ENCODE assay signal across 34 cellular contexts in the genomic region with DNA sequence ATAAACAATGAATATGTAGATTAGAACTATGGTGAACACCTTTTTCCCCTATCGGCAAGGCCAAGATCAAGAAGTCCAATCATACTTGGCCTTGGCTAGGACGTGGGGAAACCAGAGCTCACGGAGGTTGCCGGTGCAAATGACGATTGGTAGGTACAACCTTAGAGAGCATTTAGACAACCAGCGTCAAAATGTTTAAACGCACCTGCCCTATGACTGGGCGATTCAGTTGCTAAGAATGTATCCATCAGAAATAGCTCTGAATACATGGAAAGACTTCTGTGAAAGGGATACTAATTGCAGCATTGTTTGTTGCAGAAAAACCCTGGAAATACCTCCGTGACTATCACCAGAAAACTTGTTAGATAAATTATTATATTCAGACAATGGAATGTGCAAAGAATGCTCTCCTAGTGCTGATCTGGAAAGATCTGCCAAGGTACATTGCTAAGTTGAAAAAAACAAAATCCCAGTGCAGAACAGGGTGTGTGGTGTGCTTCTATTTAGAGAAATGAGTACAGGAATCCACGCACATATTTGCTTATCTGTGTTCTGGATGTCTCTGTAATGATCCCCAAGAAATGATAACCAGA. TPM values are rescaled to one million over a fixed set of nuclear protein-coding genes. Genes with fewer than 3 reads are reported as not detected.
DNase-seq lines count a peak whose midpoint lies in the region; ATAC-seq, FAIRE-seq and TF ChIP-seq lines count a peak whose summit lies in the region.
"Had no signal": no experiment of that assay in that cellular context is flagged by ENCODE, and none has a peak within 500 bp of the region (broad histone marks: within the 10 kb centered on the region; RNA-seq: fewer than 3 reads in every experiment).

No MANE protein-coding gene starts in this region.

- no peak for TF ChIP-seq POLR2A in HepG2 (IDR thresholded peaks at IDR 0.05; ENCODE audit: insufficient read depth in 1 of 2, low read depth in 2 of 2, low read length in 2 of 2)
- TF ChIP-seq POLR2A in right lobe of liver (IDR thresholded peaks at IDR 0.05), result no peak

- 34% methylated on average over 10 of the region's 10 CpGs for WGBS in HepG2 (ENCODE audit: low lambda C conversion rate)
- WGBS in right lobe of liver (ENCODE audit: insufficient coverage, low coverage, low lambda C conversion rate, missing lambda C conversion rate), result 72% methylated on average over 10 of the region's 10 CpGs
- WGBS in psoas muscle, 3 donors, result 50 to 53% (median 50%) methylated on average over 10 of the region's 10 CpGs

- ATAC-seq in HepG2 (no peak), right lobe of liver (no peak), psoas muscle (peak; percentile 7 to 40 (median 22))
- ATAC-seq: GM12878; GM23338; naive thymus-derived CD4-positive, alpha-beta T cell; T-cell had no signal

- no peak for FAIRE-seq in HepG2 (lab: Jason Lieb, UNC)
- FAIRE-seq: endometrium, GM12878 had no signal

- peaks cover 76% of the 10 kb centered on the region for H3K4me1 ChIP-seq in HepG2 (ENCODE audit: insufficient read depth, low read length)
- peaks cover 0 to 24% (median 11%) of the 10 kb centered on the region in 4 donors for H3K4me1 ChIP-seq in right lobe of liver
- peaks cover 19% of the 10 kb centered on the region for H3K4me1 ChIP-seq in psoas muscle
- H3K4me1 ChIP-seq: SJCRH30 had no signal

- no peak for TF ChIP-seq RAD21 in HepG2 (CRISPR knock-in tag; IDR thresholded peaks at IDR 0.05)

- H3K27me3 ChIP-seq in HepG2 (ENCODE audit: control insufficient read depth in 1 of 2, insufficient read depth in 2 of 2, low read length in 2 of 2), result no peaks in the 10 kb centered on the region
- no peaks in the 10 kb centered on the region for H3K27me3 ChIP-seq in right lobe of liver
- no peaks in the 10 kb centered on the region for H3K27me3 ChIP-seq in psoas muscle (ENCODE audit: insufficient read depth in 3 of 3, low read length in 2 of 3)
- H3K27me3 ChIP-seq: BLaER1, MG63, sigmoid colon, stomach, upper lobe of left lung had no signal

- POLR2A ChIA-PET in HepG2 (lab: Yijun Ruan, JAX), result interaction anchor here (1.2 to 9.0 kb wide), 4 partner anchors 64 to 290 kb away, joined by 3 to 98 read pairs (median 4); a partner anchor contains a TSS

- no peak for TF ChIP-seq CTCF in HepG2 (CRISPR knock-in tag; IDR thresholded peaks at IDR 0.05)
- no peak for TF ChIP-seq CTCF in right lobe of liver (IDR thresholded peaks at IDR 0.05)
- no peak for TF ChIP-seq CTCF in fibroblast of villous mesenchyme (IDR thresholded peaks at IDR 0.05; ENCODE audit: insufficient read depth, low read depth, low read length)
- TF ChIP-seq CTCF in psoas muscle (IDR thresholded peaks at IDR 0.05), result no peak

- no peak overlapping the region for H3K9ac ChIP-seq in HepG2 (ENCODE audit: insufficient read depth, low read depth, low read length)
- H3K9ac ChIP-seq: BLaER1 had no signal

- H3K9me3 ChIP-seq in HepG2 (ENCODE audit: low read length), result no peaks in the 10 kb centered on the region
- no peaks in the 10 kb centered on the region for H3K9me3 ChIP-seq in right lobe of liver
- no peaks in the 10 kb centered on the region for H3K9me3 ChIP-seq in psoas muscle
- H3K9me3 ChIP-seq: BLaER1, MG63, sigmoid colon, SJCRH30, stomach, upper lobe of left lung had no signal

- in situ Hi-C loops in HepG2 (cut with HindIII; ENCODE audit: extremely low pct_ligation_motif_present, low pct_unique_long_range_greater_than_20kb), result loop anchor here (5.0 kb wide), 3 partner anchors 60 to 275 kb away; no protein-coding TSS in a partner anchor

- no peaks in the 10 kb centered on the region for H4K20me1 ChIP-seq in HepG2 (ENCODE audit: insufficient read depth, low read length)
- H4K20me1 ChIP-seq: BLaER1 had no signal

- DNase-seq in HepG2 (ENCODE audit: low spot score) (no peak), right lobe of liver (no peak), fibroblast of villous mesenchyme (ENCODE audit: low read depth) (peak; percentile 45), psoas muscle (no peak), NCI-H1092 (lab: John Stamatoyannopoulos, UW) (no peak), DMS153 (lab: John Stamatoyannopoulos, UW) (no peak), amygdala (lab: John Stamatoyannopoulos, UW) (no peak), NCI-H510A (lab: John Stamatoyannopoulos, UW) (no peak)
- DNase-seq: ACHN; activated CD4-positive, alpha-beta memory T cell treated with anti-CD3 and anti-CD28 coated beads, Interleukin-2, amount 10 ng/mL, durations not matched to agents 7 days and 5 days; activated CD4-positive, CD25-positive, alpha-beta regulatory T cell; activated gamma-delta T cell treated with Interleukin-2 at 50 U/mL for 16 hours; amniotic stem cell; caudate nucleus; COR-L47; dermis blood vessel endothelial cell; DND-41; head of caudate nucleus; HFFc6; MG63; naive thymus-derived CD4-positive, alpha-beta T cell; NCI-H1417 treated with DMSO at 0.1 percent for 48 hours; NCI-H2081 treated with DMSO at 0.1 percent for 48 hours; NCI-H446; sigmoid colon; SJCRH30; stimulated activated CD8-positive, alpha-beta memory T cell treated with anti-CD3 and anti-CD28 coated beads, Interleukin-4, amount 100 ng/mL, for 48 hours; stomach; T-cell; upper lobe of left lung had no signal

- no peak overlapping the region for H2AFZ ChIP-seq in HepG2 (ENCODE audit: low read length)
- H2AFZ ChIP-seq: GM23338 had no signal

- no TSS peak for BruUV-seq in HepG2 (replicated peaks; lab: Mats Ljungman, UMichigan)

- peak overlapping the region; percentile 19; the same call in 1 of the 2 replicates for H3K4me2 ChIP-seq in HepG2 (ENCODE audit: low read depth, low read length)
- H3K4me2 ChIP-seq: BLaER1, GM23338 had no signal

- TF ChIP-seq EP300 in HepG2 (IDR thresholded peaks at IDR 0.05; ENCODE audit: low read depth in 2 of 2, low read length in 2 of 2), result no peak
- TF ChIP-seq EP300 in HepG2 (CRISPR knock-in tag; IDR thresholded peaks at IDR 0.05; ENCODE audit: borderline replicate concordance), result no peak

- intact Hi-C loops in HepG2 (cut with micrococcal nuclease; ENCODE audit: unreplicated experiment) (loop anchor here (5.0 kb wide), 2 partner anchors 155 to 350 kb away; a partner anchor contains a TSS), right lobe of liver (cut with DNase I) (loop anchor here (5.0 to 10.0 kb wide), 2 partner anchors 157 to 275 kb away; no protein-coding TSS in a partner anchor), psoas muscle (cut with DNase I) (loop anchor here (1.0 to 10.0 kb wide), 4 partner anchors 115 to 347 kb away; a partner anchor contains a TSS)

- H3K27ac ChIP-seq in HepG2 (ENCODE audit: extremely low read length, insufficient read depth, low read length), result no peak overlapping the region
- no peak overlapping the region for H3K27ac ChIP-seq in right lobe of liver
- peak overlapping the region; percentile 43 for H3K27ac ChIP-seq in psoas muscle
- H3K27ac ChIP-seq: BLaER1, SJCRH30 had no signal

- H3K36me3 ChIP-seq in HepG2 (replicated peaks in 1 of 2; ENCODE audit: control insufficient read depth in 1 of 2, insufficient read depth in 2 of 2, low read length in 2 of 2) (no peaks in the 10 kb centered on the region), right lobe of liver (no peaks in the 10 kb centered on the region), psoas muscle (ENCODE audit: insufficient read depth in 1 of 2, low read depth in 1 of 2) (no peaks in the 10 kb centered on the region)
- H3K36me3 ChIP-seq: BLaER1, MG63, sigmoid colon, SJCRH30, stomach, upper lobe of left lung had no signal

- H3K4me3 ChIP-seq in HepG2 (replicated peaks in 1 of 3; ENCODE audit: insufficient read depth in 1 of 3, low read depth in 2 of 3, low read length in 3 of 3), result no peak overlapping the region
- no peak overlapping the region for H3K4me3 ChIP-seq in right lobe of liver
- H3K4me3 ChIP-seq in fibroblast of villous mesenchyme (ENCODE audit: low read depth, low read length), result no peak overlapping the region
- no peak overlapping the region for H3K4me3 ChIP-seq in psoas muscle
- H3K4me3 ChIP-seq: BLaER1, GM12878, GM23338, MG63, sigmoid colon, SJCRH30, stomach, upper lobe of left lung had no signal

- H3K79me2 ChIP-seq in HepG2 (ENCODE audit: insufficient read depth, low read length), result no peaks in the 10 kb centered on the region

- CTCF ChIA-PET in HepG2 (lab: Yijun Ruan, JAX; ENCODE audit: low intra/inter-chr PET ratio, low total read pairs), result interaction anchor here (1.8 to 7.3 kb wide), 4 partner anchors 180 to 274 kb away, joined by 4 to 138 read pairs (median 14); a partner anchor contains a TSS

TF ChIP-seq in HepG2, 621 proteins besides CTCF, POLR2A, EP300 and RAD21 (continues in another document):
- TF ChIP-seq ZNF136 (CRISPR knock-in tag; IDR thresholded peaks at IDR 0.05; ENCODE audit: low read depth) (no peak), ZBTB7A (CRISPR knock-in tag; IDR thresholded peaks at IDR 0.05) (no peak), ZNF432 (CRISPR knock-in tag; IDR thresholded peaks at IDR 0.05; ENCODE audit: borderline replicate concordance) (no peak)

RNA-seq across cellular contexts. Expression of a gene that starts 48.0 kb away (rescaled TPM):
- total RNA-seq in HepG2 (2016; rRNA removed; fragmentation: Illumina TruSeq; extraction: Trizol) (33.3 and 37.2 TPM in 2 replicates), right lobe of liver (10 to 100 TPM in 5 of 6 experiments, 1 to 10 TPM in 1; 9.5 to 14.9 (median 12.6) TPM), fibroblast of villous mesenchyme (27.1 and 45.3 TPM in 2 replicates), psoas muscle (100 to 1,000 TPM in 1 of 4 donors, 10 to 100 TPM in 3; 29.7 to 112 (median 56.3) TPM)
- 4.1 and 4.3 TPM in 2 replicates for total RNA-seq in HepG2 (2016; cell fraction: cytosol; rRNA removed; fragmentation: Illumina TruSeq; extraction: Trizol; ENCODE audit: low read depth)
- 31.0 and 34.8 TPM in 2 replicates for total RNA-seq in HepG2 (2016; cell fraction: insoluble cytoplasmic fraction; rRNA removed; fragmentation: Illumina TruSeq; extraction: Trizol)
- total RNA-seq in HepG2 (2016; cell fraction: membrane; rRNA removed; fragmentation: Illumina TruSeq; extraction: Trizol), result 16.1 and 17.5 TPM in 2 replicates
- 22.9 and 26.4 TPM in 2 replicates for total RNA-seq in HepG2 (2016; cell fraction: nucleus; rRNA removed; fragmentation: Illumina TruSeq; extraction: Trizol)
- polyA plus RNA-seq in HepG2 (2011; rRNA removed) (16.8 and 17.7 TPM in 2 replicates), psoas muscle (100 to 1,000 TPM in 1 of 3 donors, 10 to 100 TPM in 2; 28.7 to 107 (median 46.1) TPM)
- 14.7 and 18.4 TPM in 2 replicates for polyA plus RNA-seq in HepG2 (2011; cell fraction: cytosol; rRNA removed)
- 21.4 and 23.7 TPM in 2 replicates for polyA plus RNA-seq in HepG2 (2011; cell fraction: nucleus; rRNA removed)
- 20.9 and 24.3 TPM in 2 replicates for polyA plus RNA-seq in HepG2 (2012)
- polyA plus RNA-seq in HepG2 (2016; cell fraction: cytosol; fragmentation: Illumina TruSeq; extraction: Trizol; ENCODE audit: low read depth), result 2.4 and 2.5 TPM in 2 replicates
- 33.0 and 39.3 TPM in 2 replicates for polyA plus RNA-seq in HepG2 (2016; cell fraction: insoluble cytoplasmic fraction; fragmentation: Illumina TruSeq; extraction: Trizol; ENCODE audit: low read depth)
- 9.4 and 10.0 TPM in 2 replicates for polyA plus RNA-seq in HepG2 (2016; cell fraction: membrane; fragmentation: Illumina TruSeq; extraction: Trizol; ENCODE audit: low read depth)
- polyA plus RNA-seq in HepG2 (2016; cell fraction: nucleus; fragmentation: Illumina TruSeq; extraction: Trizol; ENCODE audit: insufficient read depth, low read depth), result 31.1 and 31.8 TPM in 2 replicates
- 27.4 and 30.1 TPM in 2 replicates for polyA minus RNA-seq in HepG2 (2011; rRNA and poly(A)+ RNA removed; ENCODE audit: low replicate concordance)
- polyA minus RNA-seq in HepG2 (2011; cell fraction: cytosol; rRNA and poly(A)+ RNA removed), result 12.4 and 15.0 TPM in 2 replicates
- polyA minus RNA-seq in HepG2 (2011; cell fraction: nucleus; rRNA and poly(A)+ RNA removed), result 23.0 and 24.9 TPM in 2 replicates

Comparison
In these comparisons a context has a peak if more than half of its experiments do, and no peak if none do; other contexts are left out.
1. ATAC-seq: peak in psoas muscle (4 of 4); none in HepG2 (single experiment) and right lobe of liver (0 of 4).